Comparison of ENCODE assay signal across 16 cellular contexts in the genomic region with DNA sequence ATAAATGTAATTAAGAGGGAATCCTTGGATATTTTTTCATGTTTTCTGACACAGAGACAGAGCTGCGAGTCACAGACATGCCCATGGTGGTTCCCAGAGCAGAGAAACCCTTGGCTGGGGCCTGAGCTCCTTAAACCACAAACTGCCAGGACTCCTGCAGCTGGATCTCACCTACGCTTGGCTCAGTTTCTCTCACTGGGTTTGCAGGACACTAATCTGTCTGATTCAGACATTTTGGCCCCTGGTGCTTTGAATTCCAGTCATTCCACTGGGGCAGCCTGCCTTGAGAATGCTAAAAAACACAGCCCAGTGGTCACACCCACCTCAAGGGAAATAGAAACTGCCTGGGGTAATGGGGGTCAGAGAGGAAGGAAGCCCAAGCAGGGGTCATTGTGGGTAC.
DNase-seq lines count a peak whose midpoint lies in the region; ATAC-seq, FAIRE-seq and TF ChIP-seq lines count a peak whose summit lies in the region.
"Had no signal": no experiment of that assay in that cellular context is flagged by ENCODE, and none has a peak within 500 bp of the region (broad histone marks: within the 10 kb centered on the region; RNA-seq: fewer than 3 reads in every experiment).

No MANE protein-coding gene starts in this region.

- ATAC-seq in HG03045 (IDR thresholded peaks at IDR 0.05; ENCODE audit: unreplicated experiment) = no peak
- ATAC-seq: HepG2; stimulated activated memory B cell treated with anti-CD40 and anti-IgM and Interleukin-4, amounts not matched to agents 10 μg/mL and 1 μg/mL and 100 μg/mL, for 72 hours had no signal

- POLR2A ChIA-PET in Caco-2 (lab: Charles Lee) = no interaction called here

- H3K27ac ChIP-seq in epithelial cell of prostate = peak overlapping the region; percentile 35
- H3K27ac ChIP-seq: esophagus squamous epithelium, upper lobe of right lung had no signal

- H3K4me3 Mint-ChIP-seq in Caco-2 (ENCODE audit: unreplicated experiment) = no peak overlapping the region
- no peak overlapping the region for H3K4me3 Mint-ChIP-seq in activated T-helper 2 cell treated with anti-CD3 and anti-CD28 coated beads, Interferon-gamma antibody, Interleukin-2, Interleukin-4, amounts not matched to agents 10 μg/mL and 5 μg/mL and 100 μg/mL, durations not matched to agents 14 hours and 24 hours and 36 hours (ENCODE audit: low read depth)
- H3K4me3 Mint-ChIP-seq: activated T-cell treated with anti-CD3 and anti-CD28 coated beads, Interleukin-2, amount 50 U/mL, for 24 hours; nephron progenitor cell; stimulated activated memory B cell treated with anti-CD40 and anti-IgM and Interleukin-4, amounts not matched to agents 10 μg/mL and 1 μg/mL and 100 μg/mL, for 72 hours had no signal

- H3K4me1 Mint-ChIP-seq in Caco-2 (ENCODE audit: low read depth, unreplicated experiment) = peaks cover 13% of the 10 kb centered on the region
- peaks cover 4% of the 10 kb centered on the region for H3K4me1 Mint-ChIP-seq in activated T-helper 2 cell treated with anti-CD3 and anti-CD28 coated beads, Interferon-gamma antibody, Interleukin-2, Interleukin-4, amounts not matched to agents 10 μg/mL and 5 μg/mL and 100 μg/mL, durations not matched to agents 14 hours and 24 hours and 36 hours (ENCODE audit: low read depth)
- H3K4me1 Mint-ChIP-seq: stimulated activated memory B cell treated with anti-CD40 and anti-IgM and Interleukin-4, amounts not matched to agents 10 μg/mL and 1 μg/mL and 100 μg/mL, for 72 hours had no signal

- H3K27me3 ChIP-seq in Caco-2 (replicated peaks; ENCODE audit: control insufficient read depth, insufficient read depth, low read length) = no peaks in the 10 kb centered on the region
- H3K27me3 ChIP-seq: esophagus squamous epithelium, upper lobe of right lung had no signal

- intact Hi-C loops in Caco-2 (cut with micrococcal nuclease; ENCODE audit: unreplicated experiment) = no loop called here
- intact Hi-C loops in activated T-helper 2 cell treated with anti-CD3 and anti-CD28 coated beads, Interferon-gamma antibody, Interleukin-2, Interleukin-4, amounts not matched to agents 10 μg/mL and 5 μg/mL and 100 μg/mL, durations not matched to agents 14 hours and 24 hours and 36 hours (cut with micrococcal nuclease) = no loop called here

- H3K9me3 ChIP-seq in Caco-2 = no peaks in the 10 kb centered on the region
- H3K9me3 ChIP-seq: esophagus squamous epithelium, upper lobe of right lung had no signal

- H3K9me3 Mint-ChIP-seq in Caco-2 (ENCODE audit: unreplicated experiment) = no peaks in the 10 kb centered on the region
- no peaks in the 10 kb centered on the region for H3K9me3 Mint-ChIP-seq in activated T-helper 2 cell treated with anti-CD3 and anti-CD28 coated beads, Interferon-gamma antibody, Interleukin-2, Interleukin-4, amounts not matched to agents 10 μg/mL and 5 μg/mL and 100 μg/mL, durations not matched to agents 14 hours and 24 hours and 36 hours
- H3K9me3 Mint-ChIP-seq: activated T-cell treated with anti-CD3 and anti-CD28 coated beads, Interleukin-2, amount 50 U/mL, for 24 hours; nephron progenitor cell; stimulated activated memory B cell treated with anti-CD40 and anti-IgM and Interleukin-4, amounts not matched to agents 10 μg/mL and 1 μg/mL and 100 μg/mL, for 72 hours had no signal

- no peak for TF ChIP-seq CTCF in Caco-2 (IDR thresholded peaks at IDR 0.05; ENCODE audit: insufficient read depth in 1 of 2, low read depth in 1 of 2, low read length in 1 of 2, severe bottlenecking in 1 of 2, unreplicated experiment in 1 of 2)

- peaks cover 52% of the 10 kb centered on the region for H3K4me1 ChIP-seq in Caco-2
- H3K4me1 ChIP-seq: esophagus squamous epithelium, upper lobe of right lung had no signal

- no peaks in the 10 kb centered on the region for H3K27me3 Mint-ChIP-seq in Caco-2 (ENCODE audit: insufficient read depth, unreplicated experiment)
- H3K27me3 Mint-ChIP-seq in activated T-helper 2 cell treated with anti-CD3 and anti-CD28 coated beads, Interferon-gamma antibody, Interleukin-2, Interleukin-4, amounts not matched to agents 10 μg/mL and 5 μg/mL and 100 μg/mL, durations not matched to agents 14 hours and 24 hours and 36 hours (ENCODE audit: low read depth) = peaks cover 4% of the 10 kb centered on the region
- H3K27me3 Mint-ChIP-seq: stimulated activated memory B cell treated with anti-CD40 and anti-IgM and Interleukin-4, amounts not matched to agents 10 μg/mL and 1 μg/mL and 100 μg/mL, for 72 hours had no signal

- CTCF ChIA-PET in Caco-2 (lab: Charles Lee) = no interaction called here

- FAIRE-seq in RCC 7860 (lab: Jason Lieb, UNC) = peak; percentile 64
- FAIRE-seq: HepG2 had no signal

- H3K36me3 Mint-ChIP-seq in Caco-2 (ENCODE audit: insufficient read depth, unreplicated experiment) = peaks cover 12% of the 10 kb centered on the region
- H3K36me3 Mint-ChIP-seq in activated T-helper 2 cell treated with anti-CD3 and anti-CD28 coated beads, Interferon-gamma antibody, Interleukin-2, Interleukin-4, amounts not matched to agents 10 μg/mL and 5 μg/mL and 100 μg/mL, durations not matched to agents 14 hours and 24 hours and 36 hours (ENCODE audit: low read depth) = no peaks in the 10 kb centered on the region
- H3K36me3 Mint-ChIP-seq: stimulated activated memory B cell treated with anti-CD40 and anti-IgM and Interleukin-4, amounts not matched to agents 10 μg/mL and 1 μg/mL and 100 μg/mL, for 72 hours had no signal

- DNase-seq in Caco-2 = peak in 1 of 2 experiments; percentile 62
- peak; percentile 65 for DNase-seq in RCC 7860 (ENCODE audit: low spot score)
- no peak for DNase-seq in epithelial cell of prostate (ENCODE audit: low read depth, low spot score)
- DNase-seq in non-pigmented ciliary epithelial cell (ENCODE audit: low read depth) = peak; percentile 45
- DNase-seq in NCI-H128 (lab: John Stamatoyannopoulos, UW; ENCODE audit: unreplicated experiment) = no peak
- DNase-seq in activated T-helper 2 cell treated with anti-CD3 and anti-CD28 coated beads, Interferon-gamma antibody, Interleukin-2, Interleukin-4, amounts not matched to agents 10 μg/mL and 5 μg/mL and 100 μg/mL, durations not matched to agents 14 hours and 24 hours and 36 hours (ENCODE audit: low spot score) = no peak
- no peak for DNase-seq in HPDE6-E6E7 (ENCODE audit: extremely low spot score)
- DNase-seq: activated T-cell treated with anti-CD3 and anti-CD28 coated beads, Interleukin-2, amount 50 U/mL, for 24 hours; cortex of kidney; esophagus squamous epithelium; NCI-H1092; nephron progenitor cell; upper lobe of right lung had no signal

- BruUV-seq in Caco-2 (replicated peaks; lab: Mats Ljungman, UMichigan) = no TSS peak

- 0 out of 2 replicates have a peak, but pooled peaks cover 1% of the 10 kb centered on the region for H3K36me3 ChIP-seq in Caco-2 (ENCODE audit: control insufficient read depth, insufficient read depth, low read length)
- H3K36me3 ChIP-seq: upper lobe of right lung had no signal

- no peak overlapping the region for H3K4me3 ChIP-seq in Caco-2 (ENCODE audit: low read depth, low read length)
- H3K4me3 ChIP-seq: esophagus squamous epithelium, upper lobe of right lung had no signal

- peak overlapping the region; percentile 63 for H3K27ac Mint-ChIP-seq in Caco-2 (ENCODE audit: unreplicated experiment)
- H3K27ac Mint-ChIP-seq in activated T-helper 2 cell treated with anti-CD3 and anti-CD28 coated beads, Interferon-gamma antibody, Interleukin-2, Interleukin-4, amounts not matched to agents 10 μg/mL and 5 μg/mL and 100 μg/mL, durations not matched to agents 14 hours and 24 hours and 36 hours = no peak overlapping the region
- H3K27ac Mint-ChIP-seq: activated T-cell treated with anti-CD3 and anti-CD28 coated beads, Interleukin-2, amount 50 U/mL, for 24 hours; nephron progenitor cell; stimulated activated memory B cell treated with anti-CD40 and anti-IgM and Interleukin-4, amounts not matched to agents 10 μg/mL and 1 μg/mL and 100 μg/mL, for 72 hours had no signal

Comparison
In these comparisons a context has a peak if more than half of its experiments do, and no peak if none do; other contexts are left out.
1. DNase-seq: peak in RCC 7860 (single experiment) and non-pigmented ciliary epithelial cell (single experiment); none in epithelial cell of prostate (single experiment), NCI-H128 (single experiment), activated T-helper 2 cell treated with anti-CD3 and anti-CD28 coated beads, Interferon-gamma antibody, Interleukin-2, Interleukin-4, amounts not matched to agents 10 μg/mL and 5 μg/mL and 100 μg/mL, durations not matched to agents 14 hours and 24 hours and 36 hours (single experiment) and HPDE6-E6E7 (single experiment).